In genomic region chr9:114428466-114428865, GRCh38 we compare ENCODE assay signal across 2 cellular contexts.
TF ChIP-seq lines count a peak whose summit lies in the region.

No MANE protein-coding gene starts in this region.

TF ChIP-seq in H1, 55 proteins besides CTCF, POLR2A, EP300 and RAD21:
- TF ChIP-seq CHD7 (IDR thresholded peaks at IDR 0.05; ENCODE audit: insufficient replicate concordance, low read length) (no peak), SRF (IDR thresholded peaks at IDR 0.05; ENCODE audit: low read depth, low read length) (no peak), TCF12 (IDR thresholded peaks at IDR 0.05; ENCODE audit: low read depth, low read length) (no peak), RBBP5 (IDR thresholded peaks at IDR 0.05; ENCODE audit: borderline replicate concordance, low read depth, low read length) (no peak), EGR1 (IDR thresholded peaks at IDR 0.05; ENCODE audit: borderline replicate concordance, low read depth, low read length) (no peak), EZH2 (IDR thresholded peaks at IDR 0.05; ENCODE audit: low read depth, low read length, severe bottlenecking) (no peak), CHD2 (IDR thresholded peaks at IDR 0.05; ENCODE audit: low read length) (no peak), GABPA (IDR thresholded peaks at IDR 0.05; ENCODE audit: borderline replicate concordance, insufficient read depth, low read length) (no peak), USF2 (IDR thresholded peaks at IDR 0.05; ENCODE audit: low read length) (no peak), BRCA1 (IDR thresholded peaks at IDR 0.05; ENCODE audit: low read depth, low read length) (no peak), POU5F1 (IDR thresholded peaks at IDR 0.05; ENCODE audit: low read depth, low read length) (no peak), ASH2L (IDR thresholded peaks at IDR 0.05; ENCODE audit: low read length) (no peak), TEAD4 (IDR thresholded peaks at IDR 0.05; ENCODE audit: low read depth, low read length) (no peak)

TF ChIP-seq in SK-N-SH, 30 proteins besides CTCF, POLR2A, EP300 and RAD21:
- TF ChIP-seq MAX (IDR thresholded peaks at IDR 0.05; ENCODE audit: low read depth) (no peak), FOXM1 (IDR thresholded peaks at IDR 0.05; ENCODE audit: low read depth) (no peak), USF2 (IDR thresholded peaks at IDR 0.05; ENCODE audit: borderline replicate concordance, low read depth, low read length) (no peak), SIN3A (IDR thresholded peaks at IDR 0.05; ENCODE audit: borderline replicate concordance, low read depth, low read length) (no peak), EZH2phosphoT487 (IDR thresholded peaks at IDR 0.05; ENCODE audit: borderline replicate concordance, low read depth) (no peak), REST (IDR thresholded peaks at IDR 0.05; ENCODE audit: low read depth, low read length) (no peak), POLR2AphosphoS5 (IDR thresholded peaks at IDR 0.05; ENCODE audit: low read depth, low read length) (no peak), SMC3 (IDR thresholded peaks at IDR 0.05; ENCODE audit: low read depth, low read length) (no peak), NFIC (IDR thresholded peaks at IDR 0.05; ENCODE audit: borderline replicate concordance) (no peak), IRF3 (IDR thresholded peaks at IDR 0.05; ENCODE audit: low read depth, low read length) (no peak), CHD2 (IDR thresholded peaks at IDR 0.05; ENCODE audit: low read length, partially characterized antibody) (no peak), FOSL2 (IDR thresholded peaks at IDR 0.05; ENCODE audit: borderline replicate concordance, low read depth) (no peak), GATA2 (CRISPR knock-in tag; IDR thresholded peaks at IDR 0.05) (no peak), ELF1 (IDR thresholded peaks at IDR 0.05) (no peak), TAF1 (IDR thresholded peaks at IDR 0.05; ENCODE audit: borderline replicate concordance, low read depth, low read length) (no peak), MXI1 (IDR thresholded peaks at IDR 0.05; ENCODE audit: low read depth, low read length) (no peak), NRF1 (IDR thresholded peaks at IDR 0.05; ENCODE audit: low read depth, low read length) (no peak)
- TF ChIP-seq, protein P1, sequence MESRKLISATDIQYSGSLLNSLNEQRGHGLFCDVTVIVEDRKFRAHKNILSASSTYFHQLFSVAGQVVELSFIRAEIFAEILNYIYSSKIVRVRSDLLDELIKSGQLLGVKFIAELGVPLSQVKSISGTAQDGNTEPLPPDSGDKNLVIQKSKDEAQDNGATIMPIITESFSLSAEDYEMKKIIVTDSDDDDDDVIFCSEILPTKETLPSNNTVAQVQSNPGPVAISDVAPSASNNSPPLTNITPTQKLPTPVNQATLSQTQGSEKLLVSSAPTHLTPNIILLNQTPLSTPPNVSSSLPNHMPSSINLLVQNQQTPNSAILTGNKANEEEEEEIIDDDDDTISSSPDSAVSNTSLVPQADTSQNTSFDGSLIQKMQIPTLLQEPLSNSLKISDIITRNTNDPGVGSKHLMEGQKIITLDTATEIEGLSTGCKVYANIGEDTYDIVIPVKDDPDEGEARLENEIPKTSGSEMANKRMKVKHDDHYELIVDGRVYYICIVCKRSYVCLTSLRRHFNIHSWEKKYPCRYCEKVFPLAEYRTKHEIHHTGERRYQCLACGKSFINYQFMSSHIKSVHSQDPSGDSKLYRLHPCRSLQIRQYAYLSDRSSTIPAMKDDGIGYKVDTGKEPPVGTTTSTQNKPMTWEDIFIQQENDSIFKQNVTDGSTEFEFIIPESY (IDR thresholded peaks at IDR 0.05; ENCODE audit: borderline replicate concordance, low read depth), result no peak
